18 cellular contexts compared by ENCODE assay signal in the genomic region with DNA sequence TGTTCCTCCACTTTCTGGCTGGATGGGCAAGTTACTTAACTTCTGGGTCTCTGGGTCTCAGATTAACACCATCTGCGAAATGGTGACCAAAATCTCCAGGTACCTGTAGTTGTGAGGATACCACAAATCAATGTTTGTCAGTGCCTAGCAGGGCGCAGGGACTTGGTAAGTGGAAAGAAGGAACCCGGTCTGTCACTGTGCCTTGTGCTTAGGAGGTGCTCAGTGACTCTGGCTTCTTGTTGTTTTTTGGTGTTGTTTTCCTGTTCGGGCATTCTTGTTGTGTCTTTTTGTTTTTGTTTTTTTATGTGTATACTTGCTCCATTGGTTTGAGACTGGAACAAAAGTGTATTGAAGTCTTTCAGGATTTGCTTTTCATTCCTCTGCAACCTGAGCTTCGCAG.
"Had no signal": no experiment of that assay in that cellular context is flagged by ENCODE, and none has a peak within 500 bp of the region (broad histone marks: within the 10 kb centered on the region; RNA-seq: fewer than 3 reads in every experiment).

No MANE protein-coding gene starts in this region.

- H3K36me3 ChIP-seq: ovary, uterus had no signal

- DNase-seq: effector memory CD4-positive, alpha-beta T cell; esophagus squamous epithelium; foreskin fibroblast; kidney glomerular epithelial cell; mesendoderm; naive thymus-derived CD4-positive, alpha-beta T cell; nucleus accumbens; ovary; right cardiac atrium; stimulated activated CD4-positive, alpha-beta T cell treated with anti-CD3 and anti-CD28 coated beads, Interleukin-4, amount 100 ng/mL, for 1 hour; stimulated activated CD8-positive, alpha-beta memory T cell treated with anti-CD3 and anti-CD28 coated beads, Interleukin-4, amount 100 ng/mL, for 48 hours; tibial artery; upper lobe of left lung; uterus had no signal

- H3K27me3 ChIP-seq: esophagus squamous epithelium, gastroesophageal sphincter, ovary, tibial artery, upper lobe of left lung, uterus had no signal

- H3K27ac Mint-ChIP-seq: progenitor cell of endocrine pancreas; stimulated activated effector memory CD8-positive, alpha-beta T cell treated with anti-CD3 and anti-CD28 coated beads, Interleukin-12 subunit alpha, Interleukin-12 subunit beta, amount 100 ng/mL, for 72 hours; stimulated activated naive CD8-positive, alpha-beta T cell treated with anti-CD3 and anti-CD28 coated beads, Interleukin-15, Interleukin-2, amounts not matched to agents 100 ng/mL and 50 ng/mL, for 24 hours had no signal

- H3K4me1 ChIP-seq: esophagus squamous epithelium, uterus had no signal

- H3K27me3 Mint-ChIP-seq: naive thymus-derived CD4-positive, alpha-beta T cell; progenitor cell of endocrine pancreas; stimulated activated naive CD8-positive, alpha-beta T cell treated with anti-CD3 and anti-CD28 coated beads, Interleukin-15, Interleukin-2, amounts not matched to agents 100 ng/mL and 50 ng/mL, for 24 hours had no signal

- H3K9me3 ChIP-seq: esophagus squamous epithelium, gastroesophageal sphincter, ovary, tibial artery, upper lobe of left lung, uterus had no signal

- ATAC-seq: gastroesophageal sphincter; naive thymus-derived CD4-positive, alpha-beta T cell; right cardiac atrium; stimulated activated effector memory CD8-positive, alpha-beta T cell treated with anti-CD3 and anti-CD28 coated beads, Interleukin-12 subunit alpha, Interleukin-12 subunit beta, amount 100 ng/mL, for 72 hours had no signal

- H3K27ac ChIP-seq: esophagus squamous epithelium, gastroesophageal sphincter, ovary, tibial artery, upper lobe of left lung, uterus had no signal

- H3K9me3 Mint-ChIP-seq: stimulated activated effector memory CD8-positive, alpha-beta T cell treated with anti-CD3 and anti-CD28 coated beads, Interleukin-12 subunit alpha, Interleukin-12 subunit beta, amount 100 ng/mL, for 72 hours; stimulated activated naive CD8-positive, alpha-beta T cell treated with anti-CD3 and anti-CD28 coated beads, Interleukin-15, Interleukin-2, amounts not matched to agents 100 ng/mL and 50 ng/mL, for 24 hours had no signal

- H3K4me3 ChIP-seq: esophagus squamous epithelium, gastroesophageal sphincter, ovary, tibial artery, upper lobe of left lung, uterus had no signal

- H3K4me3 Mint-ChIP-seq: naive thymus-derived CD4-positive, alpha-beta T cell; stimulated activated effector memory CD8-positive, alpha-beta T cell treated with anti-CD3 and anti-CD28 coated beads, Interleukin-12 subunit alpha, Interleukin-12 subunit beta, amount 100 ng/mL, for 72 hours; stimulated activated naive CD8-positive, alpha-beta T cell treated with anti-CD3 and anti-CD28 coated beads, Interleukin-15, Interleukin-2, amounts not matched to agents 100 ng/mL and 50 ng/mL, for 24 hours had no signal
